Comparison of ENCODE assay signal across 8 cellular contexts in the genomic region with DNA sequence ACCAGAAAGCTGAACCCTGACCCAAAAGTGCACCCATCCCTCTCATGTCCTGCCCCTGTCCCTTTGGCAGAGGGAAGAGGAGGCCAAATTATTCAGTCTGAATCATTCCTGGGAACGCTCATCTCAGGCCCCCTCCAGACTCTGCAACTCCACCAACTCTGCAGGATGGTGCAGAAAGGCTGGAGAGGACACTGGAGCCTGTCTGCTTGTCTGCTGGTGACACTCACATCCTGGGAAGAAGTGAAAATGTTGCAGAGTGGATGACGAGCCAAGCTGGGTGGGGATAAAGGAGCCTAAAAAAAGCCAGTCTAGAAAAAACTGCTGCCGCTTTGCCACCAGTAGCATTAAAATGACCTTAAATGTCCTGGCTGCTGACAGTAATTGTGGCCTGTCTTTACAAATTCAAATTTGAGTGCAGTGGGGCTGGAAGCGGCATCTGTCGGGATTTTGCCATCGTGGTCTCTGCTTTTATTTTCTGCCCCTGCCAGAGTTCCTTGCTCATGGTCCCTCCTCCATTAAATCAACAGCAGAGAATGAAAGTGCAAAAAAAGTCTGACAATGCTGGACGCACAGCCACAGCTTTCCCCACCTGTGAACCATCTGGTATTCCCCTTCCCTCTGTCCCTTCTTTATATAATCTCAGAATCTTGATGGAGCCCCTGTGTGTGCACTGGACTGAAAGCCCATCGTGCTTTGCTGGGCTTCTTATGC.
DNase-seq lines count a peak whose midpoint lies in the region; ATAC-seq and TF ChIP-seq lines count a peak whose summit lies in the region.

No MANE protein-coding gene starts in this region.

- H3K9me3 ChIP-seq in BLaER1 (no peaks in the 10 kb centered on the region), MG63 (no peaks in the 10 kb centered on the region)

- H4K20me1 ChIP-seq in BLaER1: peaks cover 74% of the 10 kb centered on the region

- TF ChIP-seq CTCF in coronary artery (IDR thresholded peaks at IDR 0.05): no peak

- H3K9ac ChIP-seq in BLaER1: no peak overlapping the region; the same call in 1 of the 2 replicates

- peak; percentile 78 for DNase-seq in MG63
- DNase-seq in coronary artery (ENCODE audit: low spot score): no peak
- peak; percentile 48 for DNase-seq in myocyte (ENCODE audit: low read depth)
- DNase-seq in NCI-H226: no peak
- DNase-seq in NCI-H510A treated with DMSO at 0.1 percent for 48 hours (lab: John Stamatoyannopoulos, UW): no peak

- H3K4me2 ChIP-seq in BLaER1: peak overlapping the region; percentile 87

- H3K4me3 ChIP-seq in BLaER1 (no peak overlapping the region), MG63 (no peak overlapping the region; the same call in 1 of the 2 replicates), coronary artery (peak overlapping the region; percentile 63)

- ATAC-seq in HG03342 (IDR thresholded peaks at IDR 0.05; ENCODE audit: unreplicated experiment) (no peak), HG03565 (IDR thresholded peaks at IDR 0.05; ENCODE audit: unreplicated experiment) (no peak)

- H3K27me3 ChIP-seq in BLaER1 (no peaks in the 10 kb centered on the region), MG63 (no peaks in the 10 kb centered on the region)

- H3K27ac ChIP-seq in BLaER1: no peak overlapping the region
- H3K27ac ChIP-seq in coronary artery: peak overlapping the region; percentile 89 to 99

- peaks cover 60% of the 10 kb centered on the region for H3K4me1 ChIP-seq in BLaER1

- H3K36me3 ChIP-seq in BLaER1: peaks cover 60% of the 10 kb centered on the region
- peaks cover 41% of the 10 kb centered on the region for H3K36me3 ChIP-seq in MG63

Comparison
In these comparisons a context has a peak if more than half of its experiments do, and no peak if none do; other contexts are left out.
1. DNase-seq: peak in MG63 (single experiment) and myocyte (single experiment); none in coronary artery (single experiment), NCI-H226 (single experiment) and NCI-H510A treated with DMSO at 0.1 percent for 48 hours (single experiment).